ENCODE assay signal across 9 cellular contexts in the genomic region with DNA sequence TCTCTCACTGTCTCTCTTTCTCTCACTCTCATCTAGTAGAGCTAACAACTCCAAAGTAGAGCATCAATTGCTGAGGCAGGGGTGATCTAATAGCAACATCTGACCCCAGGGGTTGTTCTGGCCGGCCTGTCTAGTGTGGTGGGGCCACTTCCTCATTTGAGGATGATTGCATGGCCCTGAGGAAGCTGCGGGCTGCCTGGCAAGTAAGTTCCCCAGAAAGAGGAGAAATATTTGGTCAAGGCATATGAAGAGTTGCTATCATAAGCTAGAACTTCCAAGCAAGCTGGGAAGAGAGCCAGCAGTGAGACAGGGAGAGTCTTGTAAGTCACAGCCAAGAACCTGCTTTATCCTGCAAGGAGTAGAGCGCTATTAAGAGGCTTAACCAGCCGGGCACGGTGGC. TPM values are rescaled to one million over a fixed set of nuclear protein-coding genes. Genes with fewer than 3 reads are reported as not detected.
DNase-seq lines count a peak whose midpoint lies in the region; ATAC-seq, FAIRE-seq and TF ChIP-seq lines count a peak whose summit lies in the region.
"Had no signal": no experiment of that assay in that cellular context is flagged by ENCODE, and none has a peak within 500 bp of the region (broad histone marks: within the 10 kb centered on the region; RNA-seq: fewer than 3 reads in every experiment).

No MANE protein-coding gene starts in this region.

- TF ChIP-seq CTCF in natural killer cell (IDR thresholded peaks at IDR 0.05) = no peak

- no peaks in the 10 kb centered on the region for H3K36me3 Mint-ChIP-seq in natural killer cell
- H3K36me3 Mint-ChIP-seq in T-helper 2 cell treated with Interferon-gamma antibody and Interleukin-4, amounts not matched to agents 5 μg/mL and 100 μg/mL, for 36 hours (ENCODE audit: low read depth) = no peaks in the 10 kb centered on the region

- H3K4me1 Mint-ChIP-seq in natural killer cell = peaks cover 0 to 4% of the 10 kb centered on the region in 2 donors
- peaks cover 10% of the 10 kb centered on the region for H3K4me1 Mint-ChIP-seq in T-helper 2 cell treated with Interferon-gamma antibody and Interleukin-4, amounts not matched to agents 5 μg/mL and 100 μg/mL, for 36 hours (ENCODE audit: low read depth)

- H3K9me3 Mint-ChIP-seq in natural killer cell = no peaks in the 10 kb centered on the region
- no peaks in the 10 kb centered on the region for H3K9me3 Mint-ChIP-seq in T-helper 2 cell treated with Interferon-gamma antibody and Interleukin-4, amounts not matched to agents 5 μg/mL and 100 μg/mL, for 36 hours

- FAIRE-seq in urothelium cell line (lab: Jason Lieb, UNC) = no peak

- intact Hi-C loops in natural killer cell (cut with micrococcal nuclease) = no loop called here

- H3K27me3 Mint-ChIP-seq in natural killer cell (ENCODE audit: low read depth in 2 of 2) = no peaks in the 10 kb centered on the region
- H3K27me3 Mint-ChIP-seq in T-helper 2 cell treated with Interferon-gamma antibody and Interleukin-4, amounts not matched to agents 5 μg/mL and 100 μg/mL, for 36 hours (ENCODE audit: low read depth) = no peaks in the 10 kb centered on the region

- no peak overlapping the region for H3K4me3 Mint-ChIP-seq in natural killer cell
- no peak overlapping the region for H3K4me3 Mint-ChIP-seq in T-helper 2 cell treated with Interferon-gamma antibody and Interleukin-4, amounts not matched to agents 5 μg/mL and 100 μg/mL, for 36 hours

- ATAC-seq in GM18502 (IDR thresholded peaks at IDR 0.05; ENCODE audit: poor library complexity, unreplicated experiment) (peak; percentile 67), HG03342 (IDR thresholded peaks at IDR 0.05; ENCODE audit: unreplicated experiment) (peak; percentile 76), natural killer cell (peak in 2 of 3 donors; percentile 34 to 84), HG03196 (IDR thresholded peaks at IDR 0.05; ENCODE audit: unreplicated experiment) (no peak)

- no peak overlapping the region for H3K27ac Mint-ChIP-seq in natural killer cell
- H3K27ac Mint-ChIP-seq in T-helper 2 cell treated with Interferon-gamma antibody and Interleukin-4, amounts not matched to agents 5 μg/mL and 100 μg/mL, for 36 hours = no peak overlapping the region

- DNase-seq in amygdala (lab: John Stamatoyannopoulos, UW) (peak in 29 of 56 donors; percentile 3 to 75 (median 20)), natural killer cell (no peak), NCI-H2196 (lab: John Stamatoyannopoulos, UW; ENCODE audit: unreplicated experiment) (no peak), urothelium cell line (ENCODE audit: low spot score) (no peak)
- no peak for DNase-seq in T-helper 2 cell treated with Interferon-gamma antibody and Interleukin-4, amounts not matched to agents 5 μg/mL and 100 μg/mL, for 36 hours (ENCODE audit: low spot score)
- DNase-seq: NCI-H146 had no signal

RNA-seq across cellular contexts. Expression of a gene that starts 50.8 kb away (rescaled TPM):
- 10 to 100 TPM in 2 of 3 donors, 1 to 10 TPM in 1; 9.6 to 15.7 (median 13.6) TPM for total RNA-seq in natural killer cell

Comparison
In these comparisons a context has a peak if more than half of its experiments do, and no peak if none do; other contexts are left out.
1. DNase-seq: peak in amygdala (29 of 56); none in natural killer cell (single experiment), NCI-H2196 (single experiment), T-helper 2 cell treated with Interferon-gamma antibody and Interleukin-4, amounts not matched to agents 5 μg/mL and 100 μg/mL, for 36 hours (single experiment) and urothelium cell line (single experiment).